Comparison of ENCODE assay signal across 8 cellular contexts in the genomic region with DNA sequence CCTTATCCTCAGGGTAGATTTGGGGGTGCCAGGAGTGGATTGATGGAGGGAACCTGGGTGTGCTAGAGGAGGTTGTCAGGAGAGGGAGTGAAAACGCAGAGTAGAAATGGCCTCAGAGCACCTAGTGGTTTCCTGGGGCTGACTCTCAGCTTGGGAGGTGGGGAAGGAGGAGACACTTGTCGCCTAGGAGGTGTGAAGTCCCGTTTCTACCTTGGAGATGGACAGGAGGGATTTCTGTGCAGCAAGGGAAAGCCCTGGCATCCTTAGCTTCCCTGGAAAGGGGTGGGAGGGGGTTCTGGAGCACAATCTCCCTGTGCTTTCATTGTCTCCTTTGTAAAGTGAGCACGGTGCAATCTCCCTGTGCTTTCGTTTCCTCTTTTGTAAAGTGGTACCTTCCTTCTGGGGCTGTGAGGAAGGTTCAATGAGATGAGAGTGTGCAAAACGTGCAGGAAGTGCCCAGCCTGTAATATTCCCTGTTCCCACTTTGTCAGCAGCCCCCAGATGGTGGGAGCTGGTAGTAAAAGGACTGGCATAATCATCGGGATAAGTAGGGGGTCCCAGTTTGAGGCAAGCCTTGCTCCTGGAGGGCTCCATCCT. TPM values are rescaled to one million over a fixed set of nuclear protein-coding genes. Genes with fewer than 3 reads are reported as not detected.
DNase-seq lines count a peak whose midpoint lies in the region; ATAC-seq lines count a peak whose summit lies in the region.

No MANE protein-coding gene starts in this region.

- DNase-seq in OCI-M1 (lab: John Stamatoyannopoulos, UW), result peak; percentile 33
- peak in 4 of 9 donors; percentile 17 to 29 (median 26) for DNase-seq in naive thymus-derived CD4-positive, alpha-beta T cell
- no peak for DNase-seq in kidney glomerular epithelial cell (lab: John Stamatoyannopoulos, UW)
- DNase-seq in middle frontal gyrus (ENCODE audit: extremely low spot score, low spot score), result no peak
- DNase-seq in NCI-H526 treated with DMSO at 0.1 percent for 48 hours (lab: John Stamatoyannopoulos, UW), result no peak

- H3K4me3 ChIP-seq in naive thymus-derived CD4-positive, alpha-beta T cell (ENCODE audit: low read length), result peak overlapping the region; percentile 78

- H3K27me3 ChIP-seq in naive thymus-derived CD4-positive, alpha-beta T cell (ENCODE audit: control insufficient read depth in 2 of 2, insufficient read depth in 2 of 2, low read length in 2 of 2), result no peaks in the 10 kb centered on the region

- H3K27ac ChIP-seq in naive thymus-derived CD4-positive, alpha-beta T cell (ENCODE audit: low read depth, low read length), result peak overlapping the region; percentile 59

- no peaks in the 10 kb centered on the region for H3K9me3 ChIP-seq in naive thymus-derived CD4-positive, alpha-beta T cell (ENCODE audit: control insufficient read depth in 2 of 3, low read length in 3 of 3)

- POLR2A ChIA-PET in naive thymus-derived CD4-positive, alpha-beta T cell (lab: Charles Lee), result interaction anchor here (0.7 to 3.1 kb wide), 4 partner anchors 39 to 184 kb away, joined by 3 to 24 read pairs (median 4); partner anchors contain the start of gene OAS2

- H3K4me1 ChIP-seq in naive thymus-derived CD4-positive, alpha-beta T cell (ENCODE audit: control insufficient read depth in 2 of 2, insufficient read depth in 2 of 2, low read length in 2 of 2), result peaks cover 18 to 19% of the 10 kb centered on the region in 2 donors

- H3K9me3 Mint-ChIP-seq in naive thymus-derived CD4-positive, alpha-beta T cell, result peaks cover 0 to 5% (median 0%) of the 10 kb centered on the region in 11 donors

- H3K4me3 Mint-ChIP-seq in naive thymus-derived CD4-positive, alpha-beta T cell, result peak overlapping the region; percentile 85 to 100 (median 92)

- H3K36me3 ChIP-seq in naive thymus-derived CD4-positive, alpha-beta T cell (ENCODE audit: control insufficient read depth in 2 of 3, insufficient read depth in 3 of 3, low read length in 3 of 3), result peaks cover 0 to 11% (median 0%) of the 10 kb centered on the region in 3 experiments

- H3K27ac Mint-ChIP-seq in naive thymus-derived CD4-positive, alpha-beta T cell, result peak overlapping the region; percentile 81 to 97 (median 91)

- CTCF ChIA-PET in naive thymus-derived CD4-positive, alpha-beta T cell (lab: Charles Lee), result interaction anchor here (0.7 to 1.8 kb wide), 3 partner anchors 12 to 53 kb away, joined by 3 to 5 read pairs (median 4); partner anchors contain the start of gene OAS2

- peaks cover 24 to 62% (median 31%) of the 10 kb centered on the region in 7 donors for H3K4me1 Mint-ChIP-seq in naive thymus-derived CD4-positive, alpha-beta T cell

- ATAC-seq in GM18502 (IDR thresholded peaks at IDR 0.05; ENCODE audit: poor library complexity, unreplicated experiment) (peak; percentile 77), GM21619 (IDR thresholded peaks at IDR 0.05; ENCODE audit: unreplicated experiment) (peak; percentile 58), GM21360 (IDR thresholded peaks at IDR 0.05; ENCODE audit: unreplicated experiment) (no peak)
- no peak for ATAC-seq in naive thymus-derived CD4-positive, alpha-beta T cell

- intact Hi-C loops in naive thymus-derived CD4-positive, alpha-beta T cell (cut with micrococcal nuclease), result loop anchor here in 1 of 2 donors (1.0 to 5.0 kb wide), 2 partner anchors 38 to 282 kb away; partner anchors contain the start of genes OAS2 and TPCN1

- H3K27me3 Mint-ChIP-seq in naive thymus-derived CD4-positive, alpha-beta T cell, result no peaks in the 10 kb centered on the region

- peaks cover 7 to 43% (median 12%) of the 10 kb centered on the region in 5 donors for H3K36me3 Mint-ChIP-seq in naive thymus-derived CD4-positive, alpha-beta T cell

RNA-seq across cellular contexts. Expression of gene OAS3, which starts 1.6 kb away (rescaled TPM):
- total RNA-seq in naive thymus-derived CD4-positive, alpha-beta T cell, result 100 to 1,000 TPM in 1 of 5 experiments, 10 to 100 TPM in 4; 17.8 to 264 (median 21.6) TPM
- polyA plus RNA-seq in naive thymus-derived CD4-positive, alpha-beta T cell, result 10 to 100 TPM; 14.8 to 20.7 TPM

RNA-seq across cellular contexts. Expression of gene OAS1, which starts 33.1 kb away (rescaled TPM):
- 100 to 1,000 TPM in 1 of 5 experiments, 10 to 100 TPM in 1, 1 to 10 TPM in 3; 5.1 to 169 (median 6.1) TPM for total RNA-seq in naive thymus-derived CD4-positive, alpha-beta T cell
- polyA plus RNA-seq in naive thymus-derived CD4-positive, alpha-beta T cell, result 10 to 100 TPM in 1 of 2 donors, 1 to 10 TPM in 1; 9.2 to 30.3 TPM

RNA-seq across cellular contexts. Expression of gene OAS2, which starts 38.5 kb away (rescaled TPM):
- 100 to 1,000 TPM in 1 of 5 experiments, 10 to 100 TPM in 4; 29.9 to 238 (median 66.0) TPM for total RNA-seq in naive thymus-derived CD4-positive, alpha-beta T cell
- 10 to 100 TPM; 30.5 to 63.6 TPM for polyA plus RNA-seq in naive thymus-derived CD4-positive, alpha-beta T cell

Comparison
In these comparisons a context has a peak if more than half of its experiments do, and no peak if none do; other contexts are left out.
1. ATAC-seq: peak in GM18502 (single experiment) and GM21619 (single experiment); none in naive thymus-derived CD4-positive, alpha-beta T cell (single experiment) and GM21360 (single experiment).